In genomic region chr9:79883073-79883645, GRCh38 we compare ENCODE assay signal across 9 cellular contexts.
DNase-seq lines count a peak whose midpoint lies in the region; ATAC-seq and TF ChIP-seq lines count a peak whose summit lies in the region.
"Had no signal": no experiment of that assay in that cellular context is flagged by ENCODE, and none has a peak within 500 bp of the region (broad histone marks: within the 10 kb centered on the region; RNA-seq: fewer than 3 reads in every experiment).

No MANE protein-coding gene starts in this region.

- ATAC-seq in GM18868 (IDR thresholded peaks at IDR 0.05; ENCODE audit: unreplicated experiment) (peak; percentile 40), HG03108 (IDR thresholded peaks at IDR 0.05; ENCODE audit: unreplicated experiment) (peak; percentile 65), natural killer cell (peak; percentile 90 to 99 (median 91))
- ATAC-seq: Panc1 had no signal

- TF ChIP-seq CTCF in natural killer cell (IDR thresholded peaks at IDR 0.05) (no peak), coronary artery (IDR thresholded peaks at IDR 0.05) (no peak)

- no peak overlapping the region for H3K27ac ChIP-seq in coronary artery

- no peaks in the 10 kb centered on the region for H3K27me3 Mint-ChIP-seq in natural killer cell (ENCODE audit: low read depth in 2 of 2)

- H3K4me1 Mint-ChIP-seq in natural killer cell: peaks cover 57 to 71% of the 10 kb centered on the region in 2 donors

- peak overlapping the region in 1 of 2 donors; percentile 81 for H3K27ac Mint-ChIP-seq in natural killer cell

- no peaks in the 10 kb centered on the region for H3K36me3 Mint-ChIP-seq in natural killer cell

- peak; percentile 25 to 36 for DNase-seq in activated CD8-positive, alpha-beta memory T cell treated with anti-CD3 and anti-CD28 coated beads for 4 hours (ENCODE audit: low read depth in 2 of 2)
- peak; percentile 55 for DNase-seq in natural killer cell
- no peak for DNase-seq in coronary artery (ENCODE audit: low spot score)
- DNase-seq in D341Med (ENCODE audit: low spot score): no peak
- no peak for DNase-seq in SW 1271 (lab: John Stamatoyannopoulos, UW)
- DNase-seq in CD1c-positive myeloid dendritic cell (ENCODE audit: extremely low spot score): no peak

- H3K4me3 Mint-ChIP-seq in natural killer cell: peak overlapping the region; percentile 47

- H3K4me3 ChIP-seq in coronary artery: no peak overlapping the region

- no peaks in the 10 kb centered on the region for H3K9me3 Mint-ChIP-seq in natural killer cell

- intact Hi-C loops in natural killer cell (cut with micrococcal nuclease): loop anchor here (10.0 kb wide), 1 partner anchor 308 kb away; the partner anchor contains the start of gene TLE4

Comparison
In these comparisons a context has a peak if more than half of its experiments do, and no peak if none do; other contexts are left out.
1. ATAC-seq: peak in every context shown above with its lines; median percentile 91 in natural killer cell; 65 in HG03108; 40 in GM18868.
2. DNase-seq: peak in activated CD8-positive, alpha-beta memory T cell treated with anti-CD3 and anti-CD28 coated beads for 4 hours (2 of 2) and natural killer cell (single experiment); none in coronary artery (single experiment), D341Med (single experiment), SW 1271 (0 of 2) and CD1c-positive myeloid dendritic cell (single experiment).